ENCODE assay signal across 1 cellular context in genomic region chr12:50504798-50505385, GRCh38.
TF ChIP-seq lines count a peak whose summit lies in the region.

A gene with protein sequence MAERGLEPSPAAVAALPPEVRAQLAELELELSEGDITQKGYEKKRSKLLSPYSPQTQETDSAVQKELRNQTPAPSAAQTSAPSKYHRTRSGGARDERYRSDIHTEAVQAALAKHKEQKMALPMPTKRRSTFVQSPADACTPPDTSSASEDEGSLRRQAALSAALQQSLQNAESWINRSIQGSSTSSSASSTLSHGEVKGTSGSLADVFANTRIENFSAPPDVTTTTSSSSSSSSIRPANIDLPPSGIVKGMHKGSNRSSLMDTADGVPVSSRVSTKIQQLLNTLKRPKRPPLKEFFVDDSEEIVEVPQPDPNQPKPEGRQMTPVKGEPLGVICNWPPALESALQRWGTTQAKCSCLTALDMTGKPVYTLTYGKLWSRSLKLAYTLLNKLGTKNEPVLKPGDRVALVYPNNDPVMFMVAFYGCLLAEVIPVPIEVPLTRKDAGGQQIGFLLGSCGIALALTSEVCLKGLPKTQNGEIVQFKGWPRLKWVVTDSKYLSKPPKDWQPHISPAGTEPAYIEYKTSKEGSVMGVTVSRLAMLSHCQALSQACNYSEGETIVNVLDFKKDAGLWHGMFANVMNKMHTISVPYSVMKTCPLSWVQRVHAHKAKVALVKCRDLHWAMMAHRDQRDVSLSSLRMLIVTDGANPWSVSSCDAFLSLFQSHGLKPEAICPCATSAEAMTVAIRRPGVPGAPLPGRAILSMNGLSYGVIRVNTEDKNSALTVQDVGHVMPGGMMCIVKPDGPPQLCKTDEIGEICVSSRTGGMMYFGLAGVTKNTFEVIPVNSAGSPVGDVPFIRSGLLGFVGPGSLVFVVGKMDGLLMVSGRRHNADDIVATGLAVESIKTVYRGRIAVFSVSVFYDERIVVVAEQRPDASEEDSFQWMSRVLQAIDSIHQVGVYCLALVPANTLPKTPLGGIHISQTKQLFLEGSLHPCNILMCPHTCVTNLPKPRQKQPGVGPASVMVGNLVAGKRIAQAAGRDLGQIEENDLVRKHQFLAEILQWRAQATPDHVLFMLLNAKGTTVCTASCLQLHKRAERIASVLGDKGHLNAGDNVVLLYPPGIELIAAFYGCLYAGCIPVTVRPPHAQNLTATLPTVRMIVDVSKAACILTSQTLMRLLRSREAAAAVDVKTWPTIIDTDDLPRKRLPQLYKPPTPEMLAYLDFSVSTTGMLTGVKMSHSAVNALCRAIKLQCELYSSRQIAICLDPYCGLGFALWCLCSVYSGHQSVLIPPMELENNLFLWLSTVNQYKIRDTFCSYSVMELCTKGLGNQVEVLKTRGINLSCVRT (N-terminal part only) (plus strand): TSS chr12:50504985. CDS start chr12:50505141, 156 bp downstream.

TF ChIP-seq in H1, 55 proteins besides CTCF, POLR2A, EP300 and RAD21 (continued from another document and continues in another):
- TF ChIP-seq NANOG (IDR thresholded peaks at IDR 0.05; ENCODE audit: insufficient read depth, low read depth, low read length, poor library complexity, severe bottlenecking) = no peak
- TF ChIP-seq, protein P1, sequence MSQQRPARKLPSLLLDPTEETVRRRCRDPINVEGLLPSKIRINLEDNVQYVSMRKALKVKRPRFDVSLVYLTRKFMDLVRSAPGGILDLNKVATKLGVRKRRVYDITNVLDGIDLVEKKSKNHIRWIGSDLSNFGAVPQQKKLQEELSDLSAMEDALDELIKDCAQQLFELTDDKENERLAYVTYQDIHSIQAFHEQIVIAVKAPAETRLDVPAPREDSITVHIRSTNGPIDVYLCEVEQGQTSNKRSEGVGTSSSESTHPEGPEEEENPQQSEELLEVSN (IDR thresholded peaks at IDR 0.05) = peak; percentile 21; the same call in 1 of the 2 replicates
- TF ChIP-seq, protein P2, sequence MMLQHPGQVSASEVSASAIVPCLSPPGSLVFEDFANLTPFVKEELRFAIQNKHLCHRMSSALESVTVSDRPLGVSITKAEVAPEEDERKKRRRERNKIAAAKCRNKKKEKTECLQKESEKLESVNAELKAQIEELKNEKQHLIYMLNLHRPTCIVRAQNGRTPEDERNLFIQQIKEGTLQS (IDR thresholded peaks at IDR 0.05; ENCODE audit: insufficient read depth, low read depth, low read length) = peak; percentile 72
- TF ChIP-seq KDM4A (IDR thresholded peaks at IDR 0.05; ENCODE audit: low read depth, low read length, severe bottlenecking) = peak; percentile 82
- no peak for TF ChIP-seq SIRT6 (IDR thresholded peaks at IDR 0.05; ENCODE audit: low read length)
- TF ChIP-seq CHD7 (IDR thresholded peaks at IDR 0.05; ENCODE audit: insufficient replicate concordance, low read length) = no peak
- peak; percentile 88 for TF ChIP-seq TAF7 (optimal IDR thresholded peaks at IDR 0.05; ENCODE audit: borderline replicate concordance, low read depth, low read length)
- no peak for TF ChIP-seq SAP30 (IDR thresholded peaks at IDR 0.05; ENCODE audit: insufficient read depth, insufficient replicate concordance, low read length)
- no peak for TF ChIP-seq HDAC6 (IDR thresholded peaks at IDR 0.05; ENCODE audit: low read depth, low read length)
- TF ChIP-seq SUZ12 (IDR thresholded peaks at IDR 0.05; ENCODE audit: low read length) = no peak
- no peak for TF ChIP-seq CBX8 (IDR thresholded peaks at IDR 0.05; ENCODE audit: borderline replicate concordance, low read depth, low read length)
- no peak for TF ChIP-seq MAFK (IDR thresholded peaks at IDR 0.05; ENCODE audit: low read depth, low read length)
- TF ChIP-seq RNF2 (IDR thresholded peaks at IDR 0.05; ENCODE audit: borderline replicate concordance, low read depth, low read length, missing control alignments, poor library complexity, severe bottlenecking) = no peak
- no peak for TF ChIP-seq CBX5 (IDR thresholded peaks at IDR 0.05; ENCODE audit: low read depth, low read length)
- no peak for TF ChIP-seq CTBP2 (IDR thresholded peaks at IDR 0.05; ENCODE audit: borderline replicate concordance, insufficient read depth, insufficient read length, low read length)
- TF ChIP-seq ZNF274 (IDR thresholded peaks at IDR 0.05; ENCODE audit: borderline replicate concordance, extremely low read depth, low read length) = no peak
- TF ChIP-seq JUND (IDR thresholded peaks at IDR 0.05; ENCODE audit: low read length) = no peak
- peak; percentile 90 for TF ChIP-seq USF2 (IDR thresholded peaks at IDR 0.05; ENCODE audit: low read length)
- no peak for TF ChIP-seq KDM1A (IDR thresholded peaks at IDR 0.05; ENCODE audit: borderline replicate concordance, low read length)
- TF ChIP-seq TCF12 (IDR thresholded peaks at IDR 0.05; ENCODE audit: low read depth, low read length) = no peak
- no peak for TF ChIP-seq SP1 (IDR thresholded peaks at IDR 0.05; ENCODE audit: low read depth, low read length)
- TF ChIP-seq JUN (IDR thresholded peaks at IDR 0.05; ENCODE audit: low read depth, low read length) = no peak
- no peak for TF ChIP-seq CHD1 (IDR thresholded peaks at IDR 0.05; ENCODE audit: low read depth, low read length)
- TF ChIP-seq CHD2 (IDR thresholded peaks at IDR 0.05; ENCODE audit: low read length) = no peak
- TF ChIP-seq SIX5 (IDR thresholded peaks at IDR 0.05; ENCODE audit: low read depth, low read length) = no peak
- TF ChIP-seq POLR2AphosphoS5 (IDR thresholded peaks at IDR 0.05; ENCODE audit: low read depth, low read length) = peak; percentile 38; the same call in 1 of the 2 replicates
- TF ChIP-seq PHF8 (conservative IDR thresholded peaks at IDR 0.05; ENCODE audit: low read depth, low read length) = peak; percentile 88
- TF ChIP-seq YY1 (IDR thresholded peaks at IDR 0.05; ENCODE audit: low read depth, low read length) = peak; percentile 86
- TF ChIP-seq SRF (IDR thresholded peaks at IDR 0.05; ENCODE audit: low read depth, low read length) = no peak
- TF ChIP-seq SP4 (IDR thresholded peaks at IDR 0.05; ENCODE audit: low read length) = no peak
- peak; percentile 71; the same call in 1 of the 2 replicates for TF ChIP-seq CREB1 (IDR thresholded peaks at IDR 0.05)
- TF ChIP-seq GTF2F1 (IDR thresholded peaks at IDR 0.05; ENCODE audit: borderline replicate concordance, low read depth, low read length) = no peak
- no peak for TF ChIP-seq BACH1 (IDR thresholded peaks at IDR 0.05; ENCODE audit: low read length)
- no peak for TF ChIP-seq FOSL1 (IDR thresholded peaks at IDR 0.05; ENCODE audit: insufficient read depth, low read depth, low read length)
- TF ChIP-seq RFX5 (IDR thresholded peaks at IDR 0.05; ENCODE audit: borderline replicate concordance, low read depth, low read length) = no peak
- TF ChIP-seq HDAC2 (IDR thresholded peaks at IDR 0.05; ENCODE audit: borderline replicate concordance in 1 of 2, low read depth in 2 of 2, low read length in 2 of 2) = 0 out of 4 replicates have a peak, but pooled peaks of 1 of the 2 experiments have one; percentile 74
- TF ChIP-seq, protein P3, sequence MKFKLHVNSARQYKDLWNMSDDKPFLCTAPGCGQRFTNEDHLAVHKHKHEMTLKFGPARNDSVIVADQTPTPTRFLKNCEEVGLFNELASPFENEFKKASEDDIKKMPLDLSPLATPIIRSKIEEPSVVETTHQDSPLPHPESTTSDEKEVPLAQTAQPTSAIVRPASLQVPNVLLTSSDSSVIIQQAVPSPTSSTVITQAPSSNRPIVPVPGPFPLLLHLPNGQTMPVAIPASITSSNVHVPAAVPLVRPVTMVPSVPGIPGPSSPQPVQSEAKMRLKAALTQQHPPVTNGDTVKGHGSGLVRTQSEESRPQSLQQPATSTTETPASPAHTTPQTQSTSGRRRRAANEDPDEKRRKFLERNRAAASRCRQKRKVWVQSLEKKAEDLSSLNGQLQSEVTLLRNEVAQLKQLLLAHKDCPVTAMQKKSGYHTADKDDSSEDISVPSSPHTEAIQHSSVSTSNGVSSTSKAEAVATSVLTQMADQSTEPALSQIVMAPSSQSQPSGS (IDR thresholded peaks at IDR 0.05; ENCODE audit: low read length) = no peak
- no peak for TF ChIP-seq EZH2 (IDR thresholded peaks at IDR 0.05; ENCODE audit: low read depth, low read length, severe bottlenecking)
- no peak for TF ChIP-seq RXRA (IDR thresholded peaks at IDR 0.05; ENCODE audit: insufficient read depth, low read depth, low read length)
- TF ChIP-seq MAX (IDR thresholded peaks at IDR 0.05) = peak; percentile 78
- TF ChIP-seq TEAD4 (IDR thresholded peaks at IDR 0.05; ENCODE audit: low read depth, low read length) = 0 out of 2 replicates have a peak, but pooled peaks have one; percentile 15
- no peak for TF ChIP-seq BCL11A (IDR thresholded peaks at IDR 0.05; ENCODE audit: low read depth in 2 of 2, low read length in 2 of 2)
- 0 out of 2 replicates have a peak, but pooled peaks have one; percentile 28 for TF ChIP-seq GABPA (IDR thresholded peaks at IDR 0.05; ENCODE audit: borderline replicate concordance, insufficient read depth, low read length)
- TF ChIP-seq NRF1 (IDR thresholded peaks at IDR 0.05; ENCODE audit: low read depth, low read length) = no peak
- TF ChIP-seq ASH2L (IDR thresholded peaks at IDR 0.05; ENCODE audit: low read length) = peak; percentile 93
- TF ChIP-seq TAF1 (IDR thresholded peaks at IDR 0.05; ENCODE audit: low read depth, low read length) = peak; percentile 82
- TF ChIP-seq KDM5A (IDR thresholded peaks at IDR 0.05; ENCODE audit: low read length) = no peak
- no peak for TF ChIP-seq SP2 (IDR thresholded peaks at IDR 0.05; ENCODE audit: low read length)
- no peak for TF ChIP-seq EGR1 (IDR thresholded peaks at IDR 0.05; ENCODE audit: borderline replicate concordance, low read depth, low read length)
